8 cellular contexts compared by ENCODE assay signal in genomic region chr18:38940863-38941531, GRCh38.
DNase-seq lines count a peak whose midpoint lies in the region; ATAC-seq, FAIRE-seq and TF ChIP-seq lines count a peak whose summit lies in the region.

No MANE protein-coding gene starts in this region.

- CTCF ChIA-PET in H1 (lab: Charles Lee; ENCODE audit: partially characterized antibody) = interaction anchor here (1.3 to 2.2 kb wide), 2 partner anchors 11 to 72 kb away, joined by 3 to 7 read pairs; no protein-coding TSS in a partner anchor

- no peaks in the 10 kb centered on the region for H3K4me1 ChIP-seq in H1 (replicated peaks in 1 of 4; ENCODE audit: control insufficient read depth in 3 of 4, insufficient read depth in 4 of 4, low read length in 3 of 4)

- no peak overlapping the region for H3K4me3 ChIP-seq in H1 (ENCODE audit: extremely low read depth in 1 of 4, insufficient read depth in 2 of 4, low read depth in 3 of 4, low read length in 4 of 4)

- no peaks in the 10 kb centered on the region for H3K79me2 ChIP-seq in H1 (ENCODE audit: control insufficient read depth in 1 of 2, insufficient read depth in 2 of 2, low read length in 2 of 2)

- no peaks in the 10 kb centered on the region for H4K20me1 ChIP-seq in H1 (replicated peaks in 1 of 2; ENCODE audit: control insufficient read depth in 1 of 2, insufficient read depth in 2 of 2, low read length in 2 of 2)

- no peak for TF ChIP-seq RAD21 in H1 (IDR thresholded peaks at IDR 0.05 in 1 of 2, conservative IDR thresholded peaks at IDR 0.05 in 1 of 2; ENCODE audit: low read depth in 2 of 2, low read length in 2 of 2)

- H3K9me3 ChIP-seq in H1 (ENCODE audit: insufficient read depth in 2 of 2, low read depth in 1 of 2, low read length in 1 of 2) = peaks cover 21 to 23% of the 10 kb centered on the region in 2 experiments

- no peak overlapping the region for H2BK20ac ChIP-seq in H1 (ENCODE audit: low read length)

- TF ChIP-seq CTCF in H1 (IDR thresholded peaks at IDR 0.05; ENCODE audit: control extremely low read depth in 1 of 3, insufficient read depth in 1 of 3, low read depth in 1 of 3, low read length in 3 of 3) (no peak), D721Med (IDR thresholded peaks at IDR 0.05; ENCODE audit: insufficient read depth, missing control alignments) (no peak)

- H2AK5ac ChIP-seq in H1 (ENCODE audit: low read depth, low read length) = no peak overlapping the region

- H2BK120ac ChIP-seq in H1 (replicated peaks; ENCODE audit: low read depth, low read length) = no peak overlapping the region

- H2BK12ac ChIP-seq in H1 (ENCODE audit: low read depth, low read length) = no peak overlapping the region

- DNase-seq in ELF-1 (ENCODE audit: low read depth, low spot score) = peak; percentile 56
- peak; percentile 13 for DNase-seq in HuH-7.5 (ENCODE audit: low spot score)
- DNase-seq in activated CD4-positive, CD25-positive, alpha-beta regulatory T cell treated with anti-CD3 and anti-CD28 coated beads, Interleukin-2, amount 50 U/mL, for 72 hours = peak; percentile 34
- no peak for DNase-seq in H1 (ENCODE audit: low read depth in 1 of 2, low spot score in 2 of 2)
- DNase-seq in stimulated activated CD4-positive, alpha-beta T cell treated with anti-CD3 and anti-CD28 coated beads, Interleukin-2, amount 100 ng/mL, for 48 hours = peak; percentile 24 to 33
- DNase-seq in NCI-H1092 (lab: John Stamatoyannopoulos, UW) = no peak
- DNase-seq in D721Med (ENCODE audit: insufficient read length, low spot score) = no peak

- no peak for TF ChIP-seq EP300 in H1 (IDR thresholded peaks at IDR 0.05; ENCODE audit: borderline replicate concordance in 1 of 2, low read depth in 2 of 2, low read length in 2 of 2)

- H3K56ac ChIP-seq in H1 (replicated peaks; ENCODE audit: insufficient read length, low read depth, low read length) = no peak overlapping the region

- H3K14ac ChIP-seq in H1 (ENCODE audit: insufficient read length) = no peak overlapping the region

- H3K4me2 ChIP-seq in H1 (ENCODE audit: insufficient read depth in 1 of 2, low read depth in 2 of 2, low read length in 2 of 2) = no peak overlapping the region

- H2BK5ac ChIP-seq in H1 (ENCODE audit: low read depth, low read length) = no peak overlapping the region

- no peaks in the 10 kb centered on the region for H3K23me2 ChIP-seq in H1 (ENCODE audit: low read depth, low read length)

- no peak for TF ChIP-seq POLR2A in H1 (IDR thresholded peaks at IDR 0.05; ENCODE audit: control extremely low read depth in 1 of 2, low read depth in 2 of 2, low read length in 2 of 2)

- H3K23ac ChIP-seq in H1 (ENCODE audit: insufficient read length) = no peak overlapping the region

- H3K36me3 ChIP-seq in H1 (ENCODE audit: control insufficient read depth in 2 of 4, insufficient read depth in 4 of 4, low read length in 3 of 4) = peaks cover 0 to 8% (median 1%) of the 10 kb centered on the region in 4 experiments; a peak in 3 of 8 replicates

- H3K9ac ChIP-seq in H1 (replicated peaks in 1 of 4; ENCODE audit: extremely low read depth in 1 of 4, low read depth in 3 of 4, low read length in 3 of 4) = no peak overlapping the region

- no peak overlapping the region for H4K8ac ChIP-seq in H1 (ENCODE audit: extremely low read depth, insufficient read depth, low read length)

- peak; percentile 84 for ATAC-seq in GM21529 (IDR thresholded peaks at IDR 0.05; ENCODE audit: unreplicated experiment)

- WGBS in H1 (ENCODE audit: extremely low coverage in 1 of 2, insufficient coverage in 1 of 2, insufficient read length in 1 of 2, insufficient replicate concordance in 2 of 2, low coverage in 1 of 2, low lambda C conversion rate in 2 of 2, missing lambda C conversion rate in 1 of 2), 2 experiments = 92% methylated on average over 13 of the region's 13 CpGs; no CpG with 5 or more reads in 1 of the 2 experiments

- H4K5ac ChIP-seq in H1 (ENCODE audit: insufficient read length, low read depth, low read length) = no peak overlapping the region

- POLR2A ChIA-PET in H1 (lab: Charles Lee; ENCODE audit: partially characterized antibody) = no interaction called here

- H2BK15ac ChIP-seq in H1 (ENCODE audit: low read length) = no peak overlapping the region

- no peaks in the 10 kb centered on the region for H3K79me1 ChIP-seq in H1 (ENCODE audit: low read depth, low read length)

- no peaks in the 10 kb centered on the region for H3K27me3 ChIP-seq in H1 (replicated peaks in 1 of 4; ENCODE audit: control insufficient read depth in 3 of 4, extremely low read depth in 1 of 4, insufficient read depth in 3 of 4, low read length in 3 of 4)

- H3K18ac ChIP-seq in H1 (ENCODE audit: extremely low read depth, low read length) = no peak overlapping the region

- FAIRE-seq in H1 (lab: Jason Lieb, UNC) (no peak), D721Med (lab: Jason Lieb, UNC) (no peak)

- H4K91ac ChIP-seq in H1 (replicated peaks; ENCODE audit: insufficient read length, low read length) = no peak overlapping the region

- H2AFZ ChIP-seq in H1 (ENCODE audit: low read length) = peak overlapping the region; percentile 51

- no peak overlapping the region for H3K27ac ChIP-seq in H1 (ENCODE audit: low read depth, low read length)

- no peak overlapping the region for H3K4ac ChIP-seq in H1 (replicated peaks; ENCODE audit: insufficient read length, low read depth, low read length)

TF ChIP-seq in H1, 55 proteins besides CTCF, POLR2A, EP300 and RAD21:
- TF ChIP-seq JUND (IDR thresholded peaks at IDR 0.05; ENCODE audit: low read length) (peak; percentile 52; the same call in 1 of the 2 replicates), KDM5A (IDR thresholded peaks at IDR 0.05; ENCODE audit: low read length) (no peak)

Comparison
In these comparisons a context has a peak if more than half of its experiments do, and no peak if none do; other contexts are left out.
1. DNase-seq: peak in ELF-1 (single experiment), HuH-7.5 (single experiment), activated CD4-positive, CD25-positive, alpha-beta regulatory T cell treated with anti-CD3 and anti-CD28 coated beads, Interleukin-2, amount 50 U/mL, for 72 hours (single experiment) and stimulated activated CD4-positive, alpha-beta T cell treated with anti-CD3 and anti-CD28 coated beads, Interleukin-2, amount 100 ng/mL, for 48 hours (2 of 2); none in H1 (0 of 2), NCI-H1092 (single experiment) and D721Med (single experiment).